In the genomic region with DNA sequence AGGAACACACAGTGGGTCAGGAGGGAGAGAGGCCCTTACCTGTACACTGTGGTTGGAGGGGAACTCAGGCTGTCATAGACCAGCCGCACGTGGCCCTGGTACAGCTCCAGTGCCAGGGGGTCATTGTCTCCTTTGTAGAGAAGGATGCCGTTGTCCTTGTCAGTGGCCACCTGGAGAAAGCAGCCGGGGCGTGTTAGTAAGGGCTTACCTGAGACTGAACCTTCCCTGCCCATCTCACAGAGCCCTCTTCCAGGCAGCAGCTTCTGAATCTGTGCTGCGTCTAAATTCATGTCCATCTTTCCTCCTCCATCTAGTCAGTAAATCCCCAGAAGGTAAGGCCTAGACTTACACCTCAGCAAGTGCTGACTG, we compare ENCODE assay signal across 16 cellular contexts.
DNase-seq lines count a peak whose midpoint lies in the region; ATAC-seq and TF ChIP-seq lines count a peak whose summit lies in the region.
"Had no signal": no experiment of that assay in that cellular context is flagged by ENCODE, and none has a peak within 500 bp of the region (broad histone marks: within the 10 kb centered on the region; RNA-seq: fewer than 3 reads in every experiment).

No MANE protein-coding gene starts in this region.

- H2BK15ac ChIP-seq in neuronal stem cell (ENCODE audit: low read length), result no peak overlapping the region

- DNase-seq in activated CD4-positive, alpha-beta T cell treated with anti-CD3 and anti-CD28 coated beads, Interleukin-2, amount 10 ng/mL, durations not matched to agents 7 days and 5 days, result no peak
- no peak for DNase-seq in activated CD4-positive, alpha-beta T cell treated with anti-CD3 and anti-CD28 coated beads for 4 hours
- DNase-seq in CD4-positive, alpha-beta T cell, result no peak
- DNase-seq in neuronal stem cell (ENCODE audit: low spot score) (no peak), RPMI8226 (no peak), thyroid gland (no peak)
- DNase-seq: DMS 273 treated with DMSO at 0.1 percent for 48 hours, EL, NCI-H1092 treated with DMSO at 0.1 percent for 48 hours, NCI-H1694 treated with DMSO at 0.1 percent for 48 hours, NCI-H748 treated with DMSO at 0.1 percent for 48 hours, PC-3 had no signal

- no peaks in the 10 kb centered on the region for H3K79me1 ChIP-seq in neuronal stem cell (ENCODE audit: low read depth, low read length)

- ATAC-seq in CD4-positive, alpha-beta T cell (ENCODE audit: poor library complexity), result no peak
- ATAC-seq in activated T-helper 17 cell treated with anti-CD3 and anti-CD28 coated beads, Interleukin-2, amount 50 U/mL, for 72 hours (replicated peaks), result no peak
- ATAC-seq in GM21825 (IDR thresholded peaks at IDR 0.05; ENCODE audit: unreplicated experiment), result no peak
- ATAC-seq: PC-3 had no signal

- H3K18ac ChIP-seq in neuronal stem cell (ENCODE audit: low read length), result peak overlapping the region; percentile 15

- no peak for TF ChIP-seq CTCF in CD4-positive, alpha-beta T cell (IDR thresholded peaks at IDR 0.05)
- no peak for TF ChIP-seq CTCF in thyroid gland (IDR thresholded peaks at IDR 0.05)

- H3K27ac ChIP-seq in CD4-positive, alpha-beta T cell (ENCODE audit: low read depth, low read length), result no peak overlapping the region
- H3K27ac ChIP-seq in neuronal stem cell (replicated peaks; ENCODE audit: low read length) (no peak overlapping the region), thyroid gland (no peak overlapping the region)
- H3K27ac ChIP-seq: KMS-11 had no signal

- H2AK5ac ChIP-seq in neuronal stem cell (ENCODE audit: low read depth, low read length), result no peak overlapping the region

- peak overlapping the region; percentile 1 for H3K9ac ChIP-seq in neuronal stem cell (ENCODE audit: low read depth, low read length, poor library complexity)
- H3K9ac ChIP-seq: KMS-11 had no signal

- no peak overlapping the region for H3K4me2 ChIP-seq in neuronal stem cell (ENCODE audit: insufficient read depth, low read length, poor library complexity, severe bottlenecking)
- H3K4me2 ChIP-seq: KMS-11 had no signal

- H3K4me1 Mint-ChIP-seq in activated CD4-positive, alpha-beta T cell treated with anti-CD3 and anti-CD28 coated beads, Interleukin-2, amount 10 ng/mL, durations not matched to agents 7 days and 5 days, result peaks cover 16% of the 10 kb centered on the region
- peaks cover 14% of the 10 kb centered on the region for H3K4me1 Mint-ChIP-seq in CD4-positive, alpha-beta T cell (ENCODE audit: low read depth)
- peaks cover 5% of the 10 kb centered on the region for H3K4me1 Mint-ChIP-seq in activated T-helper 17 cell treated with anti-CD3 and anti-CD28 coated beads, Interleukin-2, amount 50 U/mL, for 72 hours

- no peaks in the 10 kb centered on the region for H3K9me3 ChIP-seq in CD4-positive, alpha-beta T cell (ENCODE audit: control insufficient read depth, low read length)
- H3K9me3 ChIP-seq in neuronal stem cell (replicated peaks in 1 of 2; ENCODE audit: control insufficient read depth in 2 of 2, insufficient read depth in 1 of 2, low read depth in 1 of 2, low read length in 2 of 2) (no peaks in the 10 kb centered on the region), thyroid gland (no peaks in the 10 kb centered on the region)

- H2BK5ac ChIP-seq in neuronal stem cell (ENCODE audit: low read length), result no peak overlapping the region

- H4K91ac ChIP-seq in neuronal stem cell (ENCODE audit: low read depth, low read length, poor library complexity), result no peak overlapping the region

- no peak overlapping the region for H2BK12ac ChIP-seq in neuronal stem cell (ENCODE audit: low read length)

- POLR2A ChIA-PET in activated CD4-positive, alpha-beta T cell treated with anti-CD3 and anti-CD28 coated beads, Interleukin-2, amount 10 ng/mL, durations not matched to agents 7 days and 5 days (lab: Charles Lee), result no interaction called here
- POLR2A ChIA-PET in CD4-positive, alpha-beta T cell (lab: Charles Lee), result no interaction called here

- H3K9me3 Mint-ChIP-seq in activated CD4-positive, alpha-beta T cell treated with anti-CD3 and anti-CD28 coated beads, Interleukin-2, amount 10 ng/mL, durations not matched to agents 7 days and 5 days, result peaks cover 2% of the 10 kb centered on the region
- H3K9me3 Mint-ChIP-seq in CD4-positive, alpha-beta T cell, result no peaks in the 10 kb centered on the region
- H3K9me3 Mint-ChIP-seq in activated T-helper 17 cell treated with anti-CD3 and anti-CD28 coated beads, Interleukin-2, amount 50 U/mL, for 72 hours, result no peaks in the 10 kb centered on the region
- H3K9me3 Mint-ChIP-seq: CD8-positive, alpha-beta memory T cell had no signal

- no peak overlapping the region for H3K14ac ChIP-seq in neuronal stem cell (ENCODE audit: low read length)

- no peak overlapping the region for H3K4ac ChIP-seq in neuronal stem cell (ENCODE audit: low read length)

- H3K4me3 ChIP-seq in neuronal stem cell (ENCODE audit: low read length in 2 of 2) (no peak overlapping the region), thyroid gland (replicated peaks in 1 of 3) (no peak overlapping the region)

- WGBS in neuronal stem cell (ENCODE audit: extremely low coverage in 2 of 2, insufficient read length in 2 of 2, insufficient replicate concordance in 1 of 2), 2 donors, result no CpG with 5 or more reads among the region's 6 CpGs
- 94% methylated on average over 5 to 6 of the region's 6 CpGs for WGBS in thyroid gland, 2 donors

- no peak overlapping the region for H4K8ac ChIP-seq in neuronal stem cell (ENCODE audit: low read depth, low read length)

- H3K36me3 ChIP-seq in neuronal stem cell (replicated peaks in 1 of 2; ENCODE audit: control insufficient read depth in 2 of 2, insufficient read depth in 2 of 2, low read length in 2 of 2) (no peaks in the 10 kb centered on the region), thyroid gland (no peaks in the 10 kb centered on the region)

- peak overlapping the region; percentile 87 for H3K27ac Mint-ChIP-seq in activated CD4-positive, alpha-beta T cell treated with anti-CD3 and anti-CD28 coated beads, Interleukin-2, amount 10 ng/mL, durations not matched to agents 7 days and 5 days
- H3K27ac Mint-ChIP-seq in CD4-positive, alpha-beta T cell, result peak overlapping the region; percentile 72
- no peak overlapping the region for H3K27ac Mint-ChIP-seq in activated T-helper 17 cell treated with anti-CD3 and anti-CD28 coated beads, Interleukin-2, amount 50 U/mL, for 72 hours

- no peak overlapping the region for H3K23ac ChIP-seq in neuronal stem cell (ENCODE audit: low read depth, low read length, poor library complexity)

- H3K27me3 ChIP-seq in CD4-positive, alpha-beta T cell (ENCODE audit: control insufficient read depth, insufficient read depth, low read length), result no peaks in the 10 kb centered on the region
- H3K27me3 ChIP-seq in neuronal stem cell (ENCODE audit: control insufficient read depth in 3 of 3, insufficient read depth in 3 of 3, low read depth in 1 of 3, low read length in 3 of 3), result no peaks in the 10 kb centered on the region
- H3K27me3 ChIP-seq in thyroid gland, result no peaks in the 10 kb centered on the region

- TF ChIP-seq POLR2A in thyroid gland (IDR thresholded peaks at IDR 0.05), result no peak

- H3K4me3 Mint-ChIP-seq in activated CD4-positive, alpha-beta T cell treated with anti-CD3 and anti-CD28 coated beads, Interleukin-2, amount 10 ng/mL, durations not matched to agents 7 days and 5 days, result no peak overlapping the region
- H3K4me3 Mint-ChIP-seq in CD4-positive, alpha-beta T cell, result peak overlapping the region; percentile 76
- peak overlapping the region; percentile 34 for H3K4me3 Mint-ChIP-seq in activated T-helper 17 cell treated with anti-CD3 and anti-CD28 coated beads, Interleukin-2, amount 50 U/mL, for 72 hours

- no peak overlapping the region for H2BK120ac ChIP-seq in neuronal stem cell (ENCODE audit: low read depth, low read length)

- CTCF ChIA-PET in activated CD4-positive, alpha-beta T cell treated with anti-CD3 and anti-CD28 coated beads, Interleukin-2, amount 10 ng/mL, durations not matched to agents 7 days and 5 days (lab: Charles Lee), result no interaction called here
- CTCF ChIA-PET in CD4-positive, alpha-beta T cell (lab: Charles Lee), result no interaction called here

- H2AFZ ChIP-seq in neuronal stem cell (ENCODE audit: low read length), result no peak overlapping the region

- no peaks in the 10 kb centered on the region for H3K36me3 Mint-ChIP-seq in activated CD4-positive, alpha-beta T cell treated with anti-CD3 and anti-CD28 coated beads, Interleukin-2, amount 10 ng/mL, durations not matched to agents 7 days and 5 days (ENCODE audit: low read depth)
- H3K36me3 Mint-ChIP-seq in CD4-positive, alpha-beta T cell (ENCODE audit: low read depth), result no peaks in the 10 kb centered on the region
- H3K36me3 Mint-ChIP-seq in activated T-helper 17 cell treated with anti-CD3 and anti-CD28 coated beads, Interleukin-2, amount 50 U/mL, for 72 hours (ENCODE audit: low read depth), result no peaks in the 10 kb centered on the region
- H3K36me3 Mint-ChIP-seq: CD8-positive, alpha-beta memory T cell had no signal

- H3K27me3 Mint-ChIP-seq in activated CD4-positive, alpha-beta T cell treated with anti-CD3 and anti-CD28 coated beads, Interleukin-2, amount 10 ng/mL, durations not matched to agents 7 days and 5 days, result no peaks in the 10 kb centered on the region
- no peaks in the 10 kb centered on the region for H3K27me3 Mint-ChIP-seq in CD4-positive, alpha-beta T cell
- no peaks in the 10 kb centered on the region for H3K27me3 Mint-ChIP-seq in activated T-helper 17 cell treated with anti-CD3 and anti-CD28 coated beads, Interleukin-2, amount 50 U/mL, for 72 hours
- H3K27me3 Mint-ChIP-seq: CD8-positive, alpha-beta memory T cell had no signal

- intact Hi-C loops in CD4-positive, alpha-beta T cell (cut with DNase I, micrococcal nuclease), result no loop called here
- intact Hi-C loops in thyroid gland (cut with DNase I), result loop anchor here (10.0 kb wide), 2 partner anchors 301 to 901 kb away; a partner anchor contains a TSS

- H3K4me1 ChIP-seq in neuronal stem cell (ENCODE audit: control insufficient read depth in 2 of 2, insufficient read depth in 1 of 2, low read depth in 1 of 2, low read length in 2 of 2) (no peaks in the 10 kb centered on the region), thyroid gland (peaks cover 4 to 8% of the 10 kb centered on the region in 2 donors)
